27 cellular contexts compared by ENCODE assay signal in genomic region chr18:28138816-28139215, GRCh38. TPM values are rescaled to one million over a fixed set of nuclear protein-coding genes. Genes with fewer than 3 reads are reported as not detected.
"Had no signal": no experiment of that assay in that cellular context is flagged by ENCODE, and none has a peak within 500 bp of the region (broad histone marks: within the 10 kb centered on the region; RNA-seq: fewer than 3 reads in every experiment).

No MANE protein-coding gene starts in this region.

- ATAC-seq: left cardiac atrium; left lobe of liver; lower lobe of right lung; natural killer cell; psoas muscle; right lobe of liver; stimulated activated memory B cell treated with anti-CD40 and anti-IgM and Interleukin-4, amounts not matched to agents 10 μg/mL and 1 μg/mL and 100 μg/mL, for 72 hours; stimulated activated naive CD8-positive, alpha-beta T cell treated with anti-CD3 and anti-CD28 coated beads, Interleukin-15, amount 100 ng/mL, for 72 hours had no signal

- H3K4me2 ChIP-seq: neural progenitor cell, smooth muscle cell had no signal

- H2AFZ ChIP-seq: neural progenitor cell, parathyroid adenoma had no signal

- H3K36me3 ChIP-seq: lower lobe of right lung, neutrophil, right lobe of liver, tibial nerve, vagina had no signal

- H3K4me1 ChIP-seq: lower lobe of right lung, neural progenitor cell, parathyroid adenoma, psoas muscle, right lobe of liver, tibial nerve, vagina had no signal

- H3K27ac ChIP-seq: lower lobe of right lung, neural progenitor cell, neutrophil, parathyroid adenoma, psoas muscle, right lobe of liver, tibial nerve, vagina had no signal

- H3K9me3 ChIP-seq: lower lobe of right lung, neutrophil, psoas muscle, right lobe of liver, tibial nerve, vagina had no signal

- H3K4me3 ChIP-seq: lower lobe of right lung, neural progenitor cell, psoas muscle, right lobe of liver, smooth muscle cell, tibial nerve, vagina had no signal

- H3K9ac ChIP-seq: neural progenitor cell, parathyroid adenoma had no signal

- H3K27me3 ChIP-seq: neural progenitor cell, neutrophil, right lobe of liver, tibial nerve, vagina had no signal

- DNase-seq: hippocampal formation; kidney glomerular epithelial cell; left cardiac atrium; lower lobe of right lung; mesendoderm; naive B cell; natural killer cell; nephron progenitor cell; occipital lobe; psoas muscle; right lobe of liver; stimulated activated CD4-positive, alpha-beta T cell treated with anti-CD3 and anti-CD28 coated beads, Interleukin-1b, Interleukin-23, amount 100 ng/mL, for 48 hours; stimulated activated CD4-positive, alpha-beta T cell treated with anti-CD3 and anti-CD28 coated beads, Interleukin-2, amount 100 ng/mL, for 48 hours; stimulated activated CD4-positive, alpha-beta T cell treated with anti-CD3 and anti-CD28 coated beads, Interleukin-4, amount 100 ng/mL, for 4 hours; stimulated activated CD8-positive, alpha-beta memory T cell treated with anti-CD3 and anti-CD28 coated beads, Interleukin-4, amount 100 ng/mL, for 48 hours; stimulated activated naive CD4-positive, alpha-beta T cell treated with Interleukin-2 at 50 U/mL for 16 hours; stimulated activated naive CD8-positive, alpha-beta T cell treated with anti-CD3 and anti-CD28 coated beads, Interleukin-15, amount 100 ng/mL, for 72 hours; substantia nigra had no signal

RNA-seq across cellular contexts. Expression of gene CDH2, which starts 38.1 kb away (rescaled TPM):
- total RNA-seq: mononuclear cell had no signal
